Comparison of ENCODE assay signal across 1 cellular context in the genomic region with DNA sequence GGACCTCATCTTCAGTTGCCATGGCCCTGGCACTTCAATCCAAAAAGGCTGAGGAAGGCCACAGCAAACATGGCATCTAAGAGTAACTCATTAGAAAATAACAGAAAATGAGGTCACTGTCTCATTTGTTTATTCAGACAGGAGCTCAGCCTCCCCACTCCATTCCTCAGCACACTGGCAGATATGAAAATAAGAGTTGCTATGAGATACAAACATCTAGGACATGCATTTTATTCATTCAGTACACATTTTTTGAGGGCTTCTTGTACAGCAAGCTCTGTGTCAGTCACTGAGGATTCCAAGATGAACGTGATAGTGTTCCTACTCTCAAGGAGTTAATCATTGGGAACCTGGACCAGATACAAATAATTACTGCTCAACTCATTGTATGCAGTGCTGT.
TF ChIP-seq lines count a peak whose summit lies in the region.

No MANE protein-coding gene starts in this region.

TF ChIP-seq in H1, 55 proteins besides CTCF, POLR2A, EP300 and RAD21 (continued from another document):
- TF ChIP-seq, protein P1, sequence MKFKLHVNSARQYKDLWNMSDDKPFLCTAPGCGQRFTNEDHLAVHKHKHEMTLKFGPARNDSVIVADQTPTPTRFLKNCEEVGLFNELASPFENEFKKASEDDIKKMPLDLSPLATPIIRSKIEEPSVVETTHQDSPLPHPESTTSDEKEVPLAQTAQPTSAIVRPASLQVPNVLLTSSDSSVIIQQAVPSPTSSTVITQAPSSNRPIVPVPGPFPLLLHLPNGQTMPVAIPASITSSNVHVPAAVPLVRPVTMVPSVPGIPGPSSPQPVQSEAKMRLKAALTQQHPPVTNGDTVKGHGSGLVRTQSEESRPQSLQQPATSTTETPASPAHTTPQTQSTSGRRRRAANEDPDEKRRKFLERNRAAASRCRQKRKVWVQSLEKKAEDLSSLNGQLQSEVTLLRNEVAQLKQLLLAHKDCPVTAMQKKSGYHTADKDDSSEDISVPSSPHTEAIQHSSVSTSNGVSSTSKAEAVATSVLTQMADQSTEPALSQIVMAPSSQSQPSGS (IDR thresholded peaks at IDR 0.05; ENCODE audit: low read length): no peak
- no peak for TF ChIP-seq TCF12 (IDR thresholded peaks at IDR 0.05; ENCODE audit: low read depth, low read length)
- TF ChIP-seq CBX5 (IDR thresholded peaks at IDR 0.05; ENCODE audit: low read depth, low read length): no peak
- TF ChIP-seq TBP (IDR thresholded peaks at IDR 0.05; ENCODE audit: low read depth, low read length): no peak
- no peak for TF ChIP-seq KDM5A (IDR thresholded peaks at IDR 0.05; ENCODE audit: low read length)
- no peak for TF ChIP-seq TAF7 (optimal IDR thresholded peaks at IDR 0.05; ENCODE audit: borderline replicate concordance, low read depth, low read length)
- TF ChIP-seq GABPA (IDR thresholded peaks at IDR 0.05; ENCODE audit: borderline replicate concordance, insufficient read depth, low read length): no peak
- TF ChIP-seq RNF2 (IDR thresholded peaks at IDR 0.05; ENCODE audit: borderline replicate concordance, low read depth, low read length, missing control alignments, poor library complexity, severe bottlenecking): no peak
- no peak for TF ChIP-seq HDAC6 (IDR thresholded peaks at IDR 0.05; ENCODE audit: low read depth, low read length)
- TF ChIP-seq CEBPB (IDR thresholded peaks at IDR 0.05; ENCODE audit: low read depth, low read length): no peak
- TF ChIP-seq CHD1 (IDR thresholded peaks at IDR 0.05; ENCODE audit: low read depth, low read length): no peak
- TF ChIP-seq SRF (IDR thresholded peaks at IDR 0.05; ENCODE audit: low read depth, low read length): no peak
